ENCODE assay signal across 8 cellular contexts in the genomic region with DNA sequence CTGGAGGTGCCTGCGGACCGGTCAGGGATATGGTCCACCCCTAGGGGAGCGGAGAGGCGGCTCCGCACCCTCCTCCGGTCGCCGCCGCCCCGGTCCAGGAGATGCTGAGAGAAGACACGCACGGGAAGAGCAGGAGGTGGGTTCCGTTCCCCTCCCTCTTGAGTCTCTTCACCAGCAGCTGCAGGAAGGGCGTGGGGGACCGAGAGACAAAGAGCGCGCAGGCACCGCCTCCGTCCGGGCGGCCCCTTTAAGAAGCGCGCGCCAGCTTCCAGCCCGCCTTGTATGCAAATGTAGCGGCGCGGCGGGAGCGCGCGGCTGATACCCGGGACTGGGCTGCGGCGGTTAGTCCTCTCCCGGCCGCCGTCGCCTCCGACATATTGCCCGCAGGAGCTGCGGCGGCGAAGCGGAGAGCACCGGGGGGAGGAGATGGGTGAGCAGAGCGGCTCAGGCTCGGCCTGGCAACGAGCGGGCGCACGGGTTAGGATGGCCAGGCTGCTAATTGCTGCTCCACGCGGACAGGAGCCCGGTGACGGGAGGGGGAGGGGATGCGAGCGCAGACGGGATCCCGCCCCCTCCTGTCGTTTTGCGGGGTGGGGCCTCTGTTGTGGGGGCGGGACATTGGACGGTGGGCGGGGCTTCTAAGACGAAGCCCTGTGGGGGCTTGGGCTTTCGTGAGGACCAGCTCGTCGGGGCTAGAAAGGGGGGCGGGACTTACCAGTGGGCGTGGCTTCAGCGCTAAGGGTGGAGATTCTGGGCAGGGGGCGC. TPM values are rescaled to one million over a fixed set of nuclear protein-coding genes. Genes with fewer than 3 reads are reported as not detected.
DNase-seq lines count a peak whose midpoint lies in the region; ATAC-seq, FAIRE-seq and TF ChIP-seq lines count a peak whose summit lies in the region.

TMEM39B (plus strand) TSS at position 318 of the 765 bp plus-strand sequence; CDS start at position 427, 109 bp downstream.

- ATAC-seq in GM18909 (IDR thresholded peaks at IDR 0.05; ENCODE audit: poor library complexity, unreplicated experiment) (peak; percentile 87), HG03159 (IDR thresholded peaks at IDR 0.05; ENCODE audit: unreplicated experiment) (peak; percentile 86)

- intact Hi-C loops in breast epithelium (cut with DNase I; ENCODE audit: low total_unique reads), result no loop called here

- H3K9me3 ChIP-seq in WERI-Rb-1 (ENCODE audit: severe bottlenecking) (no peaks in the 10 kb centered on the region), breast epithelium (no peaks in the 10 kb centered on the region), iPS-20b (ENCODE audit: insufficient read depth, low read depth, low read length) (no peaks in the 10 kb centered on the region), small intestine (ENCODE audit: control insufficient read depth, low read depth) (no peaks in the 10 kb centered on the region)

- TF ChIP-seq CTCF in WERI-Rb-1 (IDR thresholded peaks at IDR 0.05; ENCODE audit: low read depth, low read length) (peak; percentile 35; the same call in 1 of the 2 replicates), breast epithelium (IDR thresholded peaks at IDR 0.05) (no peak)

- no peak for FAIRE-seq in small intestine (lab: Jason Lieb, UNC)

- H3K4me3 ChIP-seq in WERI-Rb-1 (ENCODE audit: low read depth, low read length) (peak within 1 kb of the TSS; percentile 88), breast epithelium (peak within 1 kb of the TSS; percentile 66 to 85 (median 76)), iPS-20b (ENCODE audit: low read length) (peak within 1 kb of the TSS; percentile 81), small intestine (ENCODE audit: low read depth in 1 of 2, low read length in 2 of 2) (peak within 1 kb of the TSS; percentile 68 to 85)

- no peaks in the 10 kb centered on the region for H3K27me3 ChIP-seq in WERI-Rb-1 (ENCODE audit: insufficient read depth, low read depth, severe bottlenecking)
- H3K27me3 ChIP-seq in breast epithelium, result no peaks in the 10 kb centered on the region
- H3K27me3 ChIP-seq in iPS-20b (ENCODE audit: insufficient read depth, low read length), result no peaks in the 10 kb centered on the region
- no peaks in the 10 kb centered on the region for H3K27me3 ChIP-seq in small intestine (ENCODE audit: control insufficient read depth in 2 of 2, insufficient read depth in 2 of 2, low read length in 2 of 2)

- H3K4me1 ChIP-seq in breast epithelium, result no peaks in the 10 kb centered on the region
- peaks cover 17% of the 10 kb centered on the region for H3K4me1 ChIP-seq in iPS-20b (ENCODE audit: insufficient read depth, low read length)
- peaks cover 0 to 3% of the 10 kb centered on the region in 2 donors for H3K4me1 ChIP-seq in small intestine (ENCODE audit: control insufficient read depth in 2 of 2, insufficient read depth in 1 of 2, low read depth in 1 of 2, low read length in 1 of 2)

- H3K27ac ChIP-seq in WERI-Rb-1 (peak within 1 kb of the TSS; percentile 95), breast epithelium (peak within 1 kb of the TSS; percentile 89 to 91), iPS-20b (ENCODE audit: low read length) (peak within 1 kb of the TSS; percentile 55), small intestine (ENCODE audit: low read depth in 1 of 2, low read length in 1 of 2) (peak within 1 kb of the TSS; percentile 71 to 85)

- 0 to 1% (median 0%) methylated on average over 59 to 73 of the region's 73 CpGs for WGBS in small intestine, 3 donors

- H3K9ac ChIP-seq in iPS-20b (ENCODE audit: low read depth, low read length), result peak within 1 kb of the TSS; percentile 85; the same call in 1 of the 2 replicates

- DNase-seq in AG08395 (ENCODE audit: low spot score), result peak; percentile 97
- peak; percentile 97 for DNase-seq in NCI-H2227 treated with DMSO at 0.1 percent for 48 hours (lab: John Stamatoyannopoulos, UW)
- DNase-seq in WERI-Rb-1, result peak; percentile 96
- peak; percentile 90 to 92 for DNase-seq in breast epithelium (ENCODE audit: low spot score in 2 of 2)
- DNase-seq in small intestine, result peak; percentile 93

- peaks cover 25% of the 10 kb centered on the region for H3K36me3 ChIP-seq in WERI-Rb-1
- H3K36me3 ChIP-seq in breast epithelium, result no peaks in the 10 kb centered on the region
- H3K36me3 ChIP-seq in iPS-20b (ENCODE audit: insufficient read depth, low read depth, low read length), result peaks cover 30% of the 10 kb centered on the region
- peaks cover 1 to 4% of the 10 kb centered on the region in 2 donors for H3K36me3 ChIP-seq in small intestine (ENCODE audit: control insufficient read depth in 2 of 2, insufficient read depth in 2 of 2, low read length in 2 of 2)

- peak; percentile 47 for TF ChIP-seq POLR2A in breast epithelium (IDR thresholded peaks at IDR 0.05)

RNA-seq across cellular contexts. Expression of gene TMEM39B, which starts in this region (rescaled TPM):
- total RNA-seq in breast epithelium, result 1 to 10 TPM; 4.2 to 6.2 (median 4.8) TPM
- 10 to 100 TPM in 1 of 3 donors, 1 to 10 TPM in 2; 4.2 to 11.5 (median 4.6) TPM for polyA plus RNA-seq in small intestine

Comparison
In these comparisons a context has a peak if more than half of its experiments do, and no peak if none do; other contexts are left out.
1. Peak in every context shown above with its lines: DNase-seq, ATAC-seq, H3K4me3 ChIP-seq and H3K27ac ChIP-seq.